In the genomic region with DNA sequence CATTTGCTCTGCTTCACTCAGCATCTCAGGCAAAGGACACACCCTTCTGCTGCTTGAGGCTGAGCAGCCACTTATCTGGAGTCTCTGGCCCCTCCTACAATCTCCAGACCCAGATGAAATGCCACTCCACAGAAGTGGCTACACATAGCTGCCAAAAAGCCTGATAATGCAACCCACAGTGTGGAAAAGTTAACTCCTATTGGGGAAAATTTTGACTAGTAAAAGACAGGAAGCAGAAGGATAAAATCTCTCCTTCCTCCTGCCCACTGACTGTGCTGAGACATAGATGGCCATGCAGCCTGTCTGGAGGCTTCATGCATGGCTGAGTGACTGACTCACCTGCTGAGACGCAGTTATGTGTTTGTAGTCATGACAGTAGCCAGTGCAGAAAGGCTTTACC, we compare ENCODE assay signal across 9 cellular contexts.
DNase-seq lines count a peak whose midpoint lies in the region; ATAC-seq and TF ChIP-seq lines count a peak whose summit lies in the region.
"Had no signal": no experiment of that assay in that cellular context is flagged by ENCODE, and none has a peak within 500 bp of the region (broad histone marks: within the 10 kb centered on the region; RNA-seq: fewer than 3 reads in every experiment).

No MANE protein-coding gene starts in this region.

- no peak overlapping the region for H2AFZ ChIP-seq in Karpas-422 (ENCODE audit: low read length)

- H3K4me3 ChIP-seq in Karpas-422 (ENCODE audit: low read length): no peak overlapping the region
- H3K4me3 ChIP-seq in ovary: no peak overlapping the region
- H3K4me3 ChIP-seq in HAP-1: no peak overlapping the region

- TF ChIP-seq POLR2A in ovary (IDR thresholded peaks at IDR 0.05): no peak

- H3K9ac ChIP-seq in Karpas-422 (ENCODE audit: low read length): no peak overlapping the region

- H3K79me2 ChIP-seq in Karpas-422 (ENCODE audit: low read length): no peaks in the 10 kb centered on the region

- H3K36me3 Mint-ChIP-seq in type B pancreatic cell: no peaks in the 10 kb centered on the region

- H3K4me3 Mint-ChIP-seq in type B pancreatic cell: no peak overlapping the region

- H3K4me2 ChIP-seq in Karpas-422 (ENCODE audit: low read depth, low read length, poor library complexity, severe bottlenecking): no peak overlapping the region

- no peaks in the 10 kb centered on the region for H4K20me1 ChIP-seq in Karpas-422 (ENCODE audit: insufficient read depth, low read depth, low read length)

- no peak overlapping the region for H3K27ac ChIP-seq in Karpas-422 (ENCODE audit: low read length)
- no peak overlapping the region for H3K27ac ChIP-seq in ovary

- TF ChIP-seq EP300 in ovary (IDR thresholded peaks at IDR 0.05): no peak

- H3K27me3 ChIP-seq in Karpas-422 (ENCODE audit: low read length) (no peaks in the 10 kb centered on the region), ovary (no peaks in the 10 kb centered on the region), HAP-1 (ENCODE audit: low read depth) (peaks cover 5% of the 10 kb centered on the region; the same call in 1 of the 2 replicates)

- no peak for DNase-seq in Right ventricle myocardium superior
- no peak for DNase-seq in Right ventricle myocardium inferior (ENCODE audit: missing footprints)
- peak; percentile 89 for DNase-seq in NCI-H69 (lab: John Stamatoyannopoulos, UW)
- DNase-seq in fibroblast of peridontal ligament (ENCODE audit: extremely low read depth): peak; percentile 38
- no peak for DNase-seq in type B pancreatic cell (ENCODE audit: extremely low spot score, unreplicated experiment)
- DNase-seq in Karpas-422: no peak
- no peak for DNase-seq in ovary
- DNase-seq in HAP-1 (ENCODE audit: low spot score in 2 of 2): no peak
- DNase-seq: central memory CD4-positive, alpha-beta T cell had no signal

- H3K4me1 ChIP-seq in Karpas-422 (ENCODE audit: low read length) (no peaks in the 10 kb centered on the region), ovary (ENCODE audit: insufficient read depth) (no peaks in the 10 kb centered on the region), HAP-1 (no peaks in the 10 kb centered on the region)

- peaks cover 11% of the 10 kb centered on the region for H3K4me1 Mint-ChIP-seq in type B pancreatic cell (ENCODE audit: unreplicated experiment)

- H3K9me3 ChIP-seq in Karpas-422 (ENCODE audit: low read length) (no peaks in the 10 kb centered on the region), ovary (no peaks in the 10 kb centered on the region), HAP-1 (no peaks in the 10 kb centered on the region)

- WGBS in ovary, 3 donors: 81 to 86% (median 83%) methylated on average over 1 of the region's 1 CpG

- no peak for TF ChIP-seq CTCF in type B pancreatic cell (conservative IDR thresholded peaks at IDR 0.05)
- TF ChIP-seq CTCF in ovary (IDR thresholded peaks at IDR 0.05): no peak

- in situ Hi-C loops in HAP-1 (cut with MboI; ENCODE audit: low sequenced_read_pairs): no loop called here

- H3K36me3 ChIP-seq in Karpas-422 (ENCODE audit: insufficient read depth, low read length) (no peaks in the 10 kb centered on the region), ovary (no peaks in the 10 kb centered on the region), HAP-1 (replicated peaks) (no peaks in the 10 kb centered on the region)

- H3K27me3 Mint-ChIP-seq in type B pancreatic cell: no peaks in the 10 kb centered on the region

- peak overlapping the region; percentile 65 for H3K27ac Mint-ChIP-seq in type B pancreatic cell

- H3K9me3 Mint-ChIP-seq in type B pancreatic cell: no peaks in the 10 kb centered on the region

- ATAC-seq in Right ventricle myocardium superior (ENCODE audit: poor library complexity): peak; percentile 53
- no peak for ATAC-seq in Right ventricle myocardium inferior

- no peaks in the 10 kb centered on the region for H3K9me2 ChIP-seq in Karpas-422 (replicated peaks; ENCODE audit: insufficient read depth, low read length)

- intact Hi-C loops in Right ventricle myocardium superior (cut with DNase I) (no loop called here), Right ventricle myocardium inferior (cut with DNase I) (no loop called here), ovary (cut with DNase I) (no loop called here)

Comparison
In these comparisons a context has a peak if more than half of its experiments do, and no peak if none do; other contexts are left out.
1. DNase-seq: peak in NCI-H69 (single experiment) and fibroblast of peridontal ligament (single experiment); none in Right ventricle myocardium superior (single experiment), Right ventricle myocardium inferior (single experiment), type B pancreatic cell (single experiment), Karpas-422 (single experiment), ovary (0 of 5) and HAP-1 (0 of 2).